In genomic region chr15:70057931-70058641, GRCh38 we compare ENCODE assay signal across 20 cellular contexts.
"Had no signal": no experiment of that assay in that cellular context is flagged by ENCODE, and none has a peak within 500 bp of the region (broad histone marks: within the 10 kb centered on the region; RNA-seq: fewer than 3 reads in every experiment).

No MANE protein-coding gene starts in this region.

- DNase-seq: activated CD4-positive, alpha-beta T cell treated with anti-CD3 and anti-CD28 coated beads, Interleukin-2, amount 50 U/mL, for 48 hours; activated T-cell treated with anti-CD3 and anti-CD28 coated beads, Interleukin-2, amount 50 U/mL, for 4 hours; erythroblast; heart right ventricle; left colon; mammary epithelial cell; naive thymus-derived CD4-positive, alpha-beta T cell; small intestine; stimulated activated CD4-positive, alpha-beta T cell treated with anti-CD3 and anti-CD28 coated beads, Interleukin-4, amount 100 ng/mL, for 4 hours; stimulated activated CD8-positive, alpha-beta memory T cell treated with anti-CD3 and anti-CD28 coated beads, Interleukin-4, amount 100 ng/mL, for 48 hours; stimulated activated naive CD4-positive, alpha-beta T cell treated with Interleukin-2 at 50 U/mL for 16 hours; substantia nigra; SW 1271; trophoblast cell had no signal

- H3K4me3 Mint-ChIP-seq: activated T-cell treated with anti-CD3 and anti-CD28 coated beads, Interleukin-2, amount 50 U/mL, for 4 hours; naive thymus-derived CD4-positive, alpha-beta T cell had no signal

- FAIRE-seq: small intestine had no signal

- H3K27ac ChIP-seq: adrenal gland, cardiac muscle cell, dorsolateral prefrontal cortex, gastroesophageal sphincter, heart right ventricle, neutrophil had no signal

- H3K27me3 Mint-ChIP-seq: naive thymus-derived CD4-positive, alpha-beta T cell had no signal

- ATAC-seq: activated T-cell treated with anti-CD3 and anti-CD28 coated beads, Interleukin-2, amount 50 U/mL, for 4 hours; gastroesophageal sphincter; heart right ventricle; left colon; mucosa of descending colon had no signal

- H3K9me3 Mint-ChIP-seq: activated T-cell treated with anti-CD3 and anti-CD28 coated beads, Interleukin-2, amount 50 U/mL, for 4 hours; naive thymus-derived CD4-positive, alpha-beta T cell had no signal

- H3K9me3 ChIP-seq: adrenal gland, gastroesophageal sphincter, heart right ventricle, mucosa of descending colon, neutrophil had no signal

- H3K4me1 ChIP-seq: adrenal gland had no signal

- H3K27me3 ChIP-seq: adrenal gland, cardiac muscle cell, dorsolateral prefrontal cortex, gastroesophageal sphincter, heart right ventricle, neutrophil had no signal

- H3K4me3 ChIP-seq: adrenal gland, cardiac muscle cell, dorsolateral prefrontal cortex, gastroesophageal sphincter, heart right ventricle, mucosa of descending colon had no signal
